Comparison of ENCODE assay signal across 11 cellular contexts in the genomic region with DNA sequence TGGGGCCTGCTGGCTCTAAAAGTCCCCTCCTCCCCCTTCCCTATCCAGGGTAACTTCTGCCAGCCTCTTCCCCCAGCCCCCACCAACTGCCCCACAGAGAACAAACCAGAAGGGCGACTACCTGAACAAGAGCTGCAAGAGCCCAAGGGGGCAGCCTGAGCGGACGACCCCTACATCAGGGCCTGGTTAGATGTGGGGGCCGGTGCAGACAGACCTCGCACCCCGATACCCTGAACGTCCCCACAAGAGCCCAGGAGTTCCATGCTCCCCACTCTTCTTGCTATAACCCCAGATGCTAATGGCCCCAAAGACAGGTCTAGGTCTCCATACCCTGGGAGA. TPM values are rescaled to one million over a fixed set of nuclear protein-coding genes. Genes with fewer than 3 reads are reported as not detected.
A peak's percentile ranks its signal among the peaks of the same experiment; 100 is the strongest.
DNase-seq lines count a peak whose midpoint lies in the region; ATAC-seq and TF ChIP-seq lines count a peak whose summit lies in the region.
"Had no signal": no experiment of that assay in that cellular context is flagged by ENCODE, and none has a peak within 500 bp of the region (broad histone marks: within the 10 kb centered on the region; RNA-seq: fewer than 3 reads in every experiment).

No MANE protein-coding gene starts in this region.

- TF ChIP-seq CTCF in activated B cell treated with CpG ODN at 0.5 μM for 24 hours (IDR thresholded peaks at IDR 0.05) = no peak

- intact Hi-C loops in activated B cell treated with CpG ODN at 0.5 μM for 24 hours (cut with micrococcal nuclease) = no loop called here

- ATAC-seq in activated B cell treated with CpG ODN at 0.5 μM for 24 hours (ENCODE audit: low read depth) = no peak
- ATAC-seq in stimulated activated memory B cell treated with anti-CD40 and anti-IgM and Interleukin-4, amounts not matched to agents 10 μg/mL and 1 μg/mL and 100 μg/mL, for 72 hours = no peak
- no peak for ATAC-seq in HG03175 (IDR thresholded peaks at IDR 0.05; ENCODE audit: unreplicated experiment)

- POLR2A ChIA-PET in activated CD4-positive, alpha-beta T cell treated with anti-CD3 and anti-CD28 coated beads, Interleukin-2, amount 10 ng/mL, durations not matched to agents 7 days and 5 days (lab: Charles Lee) = interaction anchor here (0.6 to 1.2 kb wide), 3 partner anchors 10 to 77 kb away, joined by 3 to 7 read pairs (median 3); no protein-coding TSS in a partner anchor
- POLR2A ChIA-PET in activated B cell treated with CpG ODN at 0.5 μM for 24 hours (lab: Charles Lee) = interaction anchor here (0.6 to 5.5 kb wide), 5 partner anchors 11 to 1635 kb away, joined by 3 to 37 read pairs (median 7); no protein-coding TSS in a partner anchor

- peak overlapping the region; percentile 87 for H3K27ac Mint-ChIP-seq in activated CD4-positive, alpha-beta T cell treated with anti-CD3 and anti-CD28 coated beads, Interleukin-2, amount 10 ng/mL, durations not matched to agents 7 days and 5 days
- H3K27ac Mint-ChIP-seq in activated B cell treated with CpG ODN at 0.5 μM for 24 hours (peak overlapping the region; percentile 65), immature natural killer cell (peak overlapping the region; percentile 45 to 89 (median 83))
- peak overlapping the region; percentile 86 for H3K27ac Mint-ChIP-seq in stimulated activated memory B cell treated with anti-CD40 and anti-IgM and Interleukin-4, amounts not matched to agents 10 μg/mL and 1 μg/mL and 100 μg/mL, for 72 hours

- CTCF ChIA-PET in activated CD4-positive, alpha-beta T cell treated with anti-CD3 and anti-CD28 coated beads, Interleukin-2, amount 10 ng/mL, durations not matched to agents 7 days and 5 days (lab: Charles Lee) = interaction anchor here (1.2 to 2.7 kb wide), 5 partner anchors 11 to 54 kb away, joined by 3 to 16 read pairs (median 5); a partner anchor contains a TSS
- CTCF ChIA-PET in activated B cell treated with CpG ODN at 0.5 μM for 24 hours (lab: Charles Lee) = interaction anchor here (1.7 to 3.5 kb wide), 4 partner anchors 10 to 108 kb away, joined by 7 to 26 read pairs (median 8); no protein-coding TSS in a partner anchor

- peaks cover 72% of the 10 kb centered on the region for H3K36me3 Mint-ChIP-seq in activated CD4-positive, alpha-beta T cell treated with anti-CD3 and anti-CD28 coated beads, Interleukin-2, amount 10 ng/mL, durations not matched to agents 7 days and 5 days (ENCODE audit: low read depth)
- peaks cover 94% of the 10 kb centered on the region for H3K36me3 Mint-ChIP-seq in activated B cell treated with CpG ODN at 0.5 μM for 24 hours (ENCODE audit: low read depth)
- H3K36me3 Mint-ChIP-seq in immature natural killer cell = peaks cover 3 to 49% (median 17%) of the 10 kb centered on the region in 3 donors
- peaks cover 70% of the 10 kb centered on the region for H3K36me3 Mint-ChIP-seq in stimulated activated memory B cell treated with anti-CD40 and anti-IgM and Interleukin-4, amounts not matched to agents 10 μg/mL and 1 μg/mL and 100 μg/mL, for 72 hours

- H3K4me1 Mint-ChIP-seq in activated CD4-positive, alpha-beta T cell treated with anti-CD3 and anti-CD28 coated beads, Interleukin-2, amount 10 ng/mL, durations not matched to agents 7 days and 5 days = peaks cover 57% of the 10 kb centered on the region
- H3K4me1 Mint-ChIP-seq in activated B cell treated with CpG ODN at 0.5 μM for 24 hours (peaks cover 26% of the 10 kb centered on the region), immature natural killer cell (peaks cover 32 to 62% of the 10 kb centered on the region in 2 donors)
- peaks cover 55% of the 10 kb centered on the region for H3K4me1 Mint-ChIP-seq in stimulated activated memory B cell treated with anti-CD40 and anti-IgM and Interleukin-4, amounts not matched to agents 10 μg/mL and 1 μg/mL and 100 μg/mL, for 72 hours

- DNase-seq in activated CD4-positive, alpha-beta T cell treated with anti-CD3 and anti-CD28 coated beads, Interleukin-2, amount 10 ng/mL, durations not matched to agents 7 days and 5 days = no peak
- no peak for DNase-seq in activated CD4-positive, alpha-beta T cell treated with anti-CD3 and anti-CD28 coated beads, Interleukin-2, amount 50 U/mL, for 4 hours
- DNase-seq in activated B cell treated with CpG ODN at 0.5 μM for 24 hours (no peak), immature natural killer cell (no peak), HT-29 (ENCODE audit: low spot score) (no peak)
- no peak for DNase-seq in stimulated activated CD4-positive, alpha-beta T cell treated with anti-CD3 and anti-CD28 coated beads, Interleukin-12 subunit alpha, Interleukin-12 subunit beta, amount 100 ng/mL, for 4 hours
- DNase-seq: foreskin melanocyte; NCI-H446 treated with DMSO at 0.1 percent for 48 hours; stimulated activated CD4-positive, alpha-beta T cell treated with anti-CD3 and anti-CD28 coated beads, Interleukin-4, amount 100 ng/mL, for 24 hours had no signal

- no peaks in the 10 kb centered on the region for H3K9me3 Mint-ChIP-seq in activated CD4-positive, alpha-beta T cell treated with anti-CD3 and anti-CD28 coated beads, Interleukin-2, amount 10 ng/mL, durations not matched to agents 7 days and 5 days
- H3K9me3 Mint-ChIP-seq in activated B cell treated with CpG ODN at 0.5 μM for 24 hours (no peaks in the 10 kb centered on the region), immature natural killer cell (no peaks in the 10 kb centered on the region)
- no peaks in the 10 kb centered on the region for H3K9me3 Mint-ChIP-seq in stimulated activated memory B cell treated with anti-CD40 and anti-IgM and Interleukin-4, amounts not matched to agents 10 μg/mL and 1 μg/mL and 100 μg/mL, for 72 hours

- H3K27me3 Mint-ChIP-seq in activated CD4-positive, alpha-beta T cell treated with anti-CD3 and anti-CD28 coated beads, Interleukin-2, amount 10 ng/mL, durations not matched to agents 7 days and 5 days = no peaks in the 10 kb centered on the region
- H3K27me3 Mint-ChIP-seq in activated B cell treated with CpG ODN at 0.5 μM for 24 hours (no peaks in the 10 kb centered on the region), immature natural killer cell (ENCODE audit: low read depth in 3 of 3) (peaks cover 53 to 63% (median 63%) of the 10 kb centered on the region in 3 donors)
- H3K27me3 Mint-ChIP-seq in stimulated activated memory B cell treated with anti-CD40 and anti-IgM and Interleukin-4, amounts not matched to agents 10 μg/mL and 1 μg/mL and 100 μg/mL, for 72 hours = no peaks in the 10 kb centered on the region

- no peak overlapping the region for H3K4me3 Mint-ChIP-seq in activated CD4-positive, alpha-beta T cell treated with anti-CD3 and anti-CD28 coated beads, Interleukin-2, amount 10 ng/mL, durations not matched to agents 7 days and 5 days
- H3K4me3 Mint-ChIP-seq in activated B cell treated with CpG ODN at 0.5 μM for 24 hours (no peak overlapping the region), immature natural killer cell (peak overlapping the region in 1 of 5 donors; percentile 24)
- no peak overlapping the region for H3K4me3 Mint-ChIP-seq in stimulated activated memory B cell treated with anti-CD40 and anti-IgM and Interleukin-4, amounts not matched to agents 10 μg/mL and 1 μg/mL and 100 μg/mL, for 72 hours

RNA-seq across cellular contexts. Expression of a gene that starts 20.7 kb away (rescaled TPM):
- total RNA-seq in activated CD4-positive, alpha-beta T cell treated with anti-CD3 and anti-CD28 coated beads, Interleukin-2, amount 10 ng/mL, durations not matched to agents 7 days and 5 days = 100 to 1,000 TPM; 582 to 702 TPM
- 122 and 146 TPM in 2 replicates for total RNA-seq in activated B cell treated with CpG ODN at 0.5 μM for 24 hours
- 100 to 1,000 TPM; 444 to 668 (median 473) TPM for polyA plus RNA-seq in immature natural killer cell
- total RNA-seq in HT-29 (2014; rRNA removed; shearing (Covaris generic)) = 101 and 110 TPM in 2 replicates

RNA-seq across cellular contexts. Expression of a gene that starts 29.4 kb away (rescaled TPM):
- 10 to 100 TPM; 68.5 to 77.1 TPM for total RNA-seq in activated CD4-positive, alpha-beta T cell treated with anti-CD3 and anti-CD28 coated beads, Interleukin-2, amount 10 ng/mL, durations not matched to agents 7 days and 5 days
- total RNA-seq in activated B cell treated with CpG ODN at 0.5 μM for 24 hours = 90.6 and 103 TPM in 2 replicates
- 10 to 100 TPM; 13.0 to 35.5 (median 15.4) TPM for polyA plus RNA-seq in immature natural killer cell
- total RNA-seq in HT-29 (2014; rRNA removed; shearing (Covaris generic)) = 53.8 and 54.9 TPM in 2 replicates

RNA-seq across cellular contexts. Expression of a gene that starts 34.4 kb away (rescaled TPM):
- 10 to 100 TPM; 56.4 to 61.8 TPM for total RNA-seq in activated CD4-positive, alpha-beta T cell treated with anti-CD3 and anti-CD28 coated beads, Interleukin-2, amount 10 ng/mL, durations not matched to agents 7 days and 5 days
- 39.3 and 45.2 TPM in 2 replicates for total RNA-seq in activated B cell treated with CpG ODN at 0.5 μM for 24 hours
- polyA plus RNA-seq in immature natural killer cell = 10 to 100 TPM; 10.6 to 17.9 (median 11.2) TPM
- total RNA-seq in HT-29 (2014; rRNA removed; shearing (Covaris generic)) = 60.5 and 79.2 TPM in 2 replicates

RNA-seq across cellular contexts. Expression of a gene that starts 53.3 kb away (rescaled TPM):
- total RNA-seq in activated CD4-positive, alpha-beta T cell treated with anti-CD3 and anti-CD28 coated beads, Interleukin-2, amount 10 ng/mL, durations not matched to agents 7 days and 5 days = 10 to 100 TPM; 83.0 to 88.9 TPM
- 99.4 and 109 TPM in 2 replicates for total RNA-seq in activated B cell treated with CpG ODN at 0.5 μM for 24 hours
- polyA plus RNA-seq in immature natural killer cell = 10 to 100 TPM; 56.0 to 94.4 (median 68.8) TPM
- 46.4 and 46.5 TPM in 2 replicates for total RNA-seq in HT-29 (2014; rRNA removed; shearing (Covaris generic))

RNA-seq across cellular contexts. Expression of a gene that starts 58.8 kb away (rescaled TPM):
- 10 to 100 TPM in 1 of 2 experiments, 1 to 10 TPM in 1; 7.9 to 10.2 TPM for total RNA-seq in activated CD4-positive, alpha-beta T cell treated with anti-CD3 and anti-CD28 coated beads, Interleukin-2, amount 10 ng/mL, durations not matched to agents 7 days and 5 days
- 7.7 and 8.4 TPM in 2 replicates for total RNA-seq in activated B cell treated with CpG ODN at 0.5 μM for 24 hours
- 10 to 100 TPM; 16.7 to 16.9 (median 16.8) TPM for polyA plus RNA-seq in immature natural killer cell
- 11.3 and 14.4 TPM in 2 replicates for total RNA-seq in HT-29 (2014; rRNA removed; shearing (Covaris generic))
